In genomic region chr20:43994486-43995100, GRCh38 we compare ENCODE assay signal across 23 cellular contexts.
DNase-seq lines count a peak whose midpoint lies in the region; ATAC-seq, FAIRE-seq and TF ChIP-seq lines count a peak whose summit lies in the region.
"Had no signal": no experiment of that assay in that cellular context is flagged by ENCODE, and none has a peak within 500 bp of the region (broad histone marks: within the 10 kb centered on the region; RNA-seq: fewer than 3 reads in every experiment).

No MANE protein-coding gene starts in this region.

- peaks cover 4% of the 10 kb centered on the region for H3K9me3 ChIP-seq in adipocyte (ENCODE audit: control insufficient read depth, low read length)
- peaks cover 0 to 9% (median 3%) of the 10 kb centered on the region in 4 donors for H3K9me3 ChIP-seq in stomach
- H3K9me3 ChIP-seq: transverse colon had no signal

- no peak for TF ChIP-seq POLR2A in stomach (IDR thresholded peaks at IDR 0.05)

- peaks cover 22% of the 10 kb centered on the region for H3K36me3 Mint-ChIP-seq in HFFc6 (ENCODE audit: low read depth)
- H3K36me3 Mint-ChIP-seq: CD8-positive, alpha-beta T cell; mesothelial cell of epicardium; stimulated activated naive B cell treated with anti-CD40 and anti-IgM and Interleukin-4, amounts not matched to agents 10 μg/mL and 1 μg/mL and 100 μg/mL, for 72 hours had no signal

- DNase-seq in AG10803 (ENCODE audit: low read depth) (peak; percentile 22), HFFc6 (peak; percentile 41), adipocyte (ENCODE audit: low read depth) (peak; percentile 29), foreskin fibroblast (peak; percentile 46 to 76), NCI-H82 treated with DMSO at 0.1 percent for 48 hours (lab: John Stamatoyannopoulos, UW; ENCODE audit: unreplicated experiment) (no peak), D721Med (ENCODE audit: insufficient read length, low spot score) (no peak), stomach (no peak)
- DNase-seq: activated CD4-positive, alpha-beta T cell treated with anti-CD3 and anti-CD28 coated beads, Interleukin-2, amount 50 U/mL, for 1 hour; activated effector memory CD4-positive, alpha-beta T cell treated with Interleukin-2 at 50 U/mL for 16 hours; CD8-positive, alpha-beta T cell; erythroblast; Karpas-422; NCI-H1105; NCI-H69; SIG-M5; stimulated activated CD4-positive, alpha-beta T cell treated with anti-CD3 and anti-CD28 coated beads, Interleukin-2, amount 100 ng/mL, for 24 hours; stimulated activated naive B cell treated with anti-CD40 and anti-IgM and Interleukin-4, amounts not matched to agents 10 μg/mL and 1 μg/mL and 100 μg/mL, for 72 hours; transverse colon had no signal

- H3K4me1 ChIP-seq in adipocyte (ENCODE audit: control insufficient read depth, insufficient read depth, low read length) (no peaks in the 10 kb centered on the region), stomach (no peaks in the 10 kb centered on the region)

- H3K27ac ChIP-seq in stomach = no peak overlapping the region
- H3K27ac ChIP-seq: cardiac muscle cell, transverse colon had no signal

- H3K4me3 Mint-ChIP-seq in HFFc6 = peak overlapping the region; percentile 55; the same call in 1 of the 2 replicates
- H3K4me3 Mint-ChIP-seq: CD8-positive, alpha-beta T cell; mesothelial cell of epicardium; natural killer cell treated with Interleukin-12 subunit alpha and Interleukin-12 subunit beta and Interleukin-15 and Interleukin-18, amount 100 ng/mL, for 72 hours; stimulated activated naive B cell treated with anti-CD40 and anti-IgM and Interleukin-4, amounts not matched to agents 10 μg/mL and 1 μg/mL and 100 μg/mL, for 72 hours had no signal

- FAIRE-seq in D721Med (lab: Jason Lieb, UNC) = no peak

- ATAC-seq in GM18909 (IDR thresholded peaks at IDR 0.05; ENCODE audit: poor library complexity, unreplicated experiment) = no peak
- ATAC-seq: CD8-positive, alpha-beta T cell; HCT116; natural killer cell treated with Interleukin-12 subunit alpha and Interleukin-12 subunit beta and Interleukin-15 and Interleukin-18, amount 100 ng/mL, for 72 hours; stimulated activated naive B cell treated with anti-CD40 and anti-IgM and Interleukin-4, amounts not matched to agents 10 μg/mL and 1 μg/mL and 100 μg/mL, for 72 hours had no signal

- no peaks in the 10 kb centered on the region for H3K9me3 Mint-ChIP-seq in HFFc6
- H3K9me3 Mint-ChIP-seq: mesothelial cell of epicardium; natural killer cell treated with Interleukin-12 subunit alpha and Interleukin-12 subunit beta and Interleukin-15 and Interleukin-18, amount 100 ng/mL, for 72 hours had no signal

- H3K36me3 ChIP-seq in adipocyte (ENCODE audit: control insufficient read depth, insufficient read depth, low read length, severe bottlenecking) = no peaks in the 10 kb centered on the region
- no peaks in the 10 kb centered on the region for H3K36me3 ChIP-seq in stomach
- H3K36me3 ChIP-seq: cardiac muscle cell, transverse colon had no signal

- H3K27me3 Mint-ChIP-seq in HFFc6 (ENCODE audit: insufficient read depth) = peaks cover 3% of the 10 kb centered on the region; the same call in 1 of the 2 replicates

- H3K27me3 ChIP-seq in adipocyte (replicated peaks; ENCODE audit: control insufficient read depth, insufficient read depth, low read length) (peaks cover 3% of the 10 kb centered on the region), stomach (peaks cover 0 to 6% (median 0%) of the 10 kb centered on the region in 3 donors)
- H3K27me3 ChIP-seq: cardiac muscle cell, transverse colon had no signal

- no peak overlapping the region for H3K9ac ChIP-seq in adipocyte (ENCODE audit: low read length)

- H3K4me3 ChIP-seq in AG10803 (ENCODE audit: low read length) (no peak overlapping the region), adipocyte (ENCODE audit: low read length) (no peak overlapping the region), foreskin fibroblast (ENCODE audit: low read depth in 1 of 2, low read length in 2 of 2) (no peak overlapping the region), stomach (no peak overlapping the region)
- H3K4me3 ChIP-seq: cardiac muscle cell, transverse colon had no signal

- H3K27ac Mint-ChIP-seq in HFFc6 = peak overlapping the region; percentile 76
- H3K27ac Mint-ChIP-seq: CD8-positive, alpha-beta T cell; mesothelial cell of epicardium; natural killer cell treated with Interleukin-12 subunit alpha and Interleukin-12 subunit beta and Interleukin-15 and Interleukin-18, amount 100 ng/mL, for 72 hours; stimulated activated naive B cell treated with anti-CD40 and anti-IgM and Interleukin-4, amounts not matched to agents 10 μg/mL and 1 μg/mL and 100 μg/mL, for 72 hours had no signal

- no peak for TF ChIP-seq EP300 in stomach (IDR thresholded peaks at IDR 0.05)

- intact Hi-C loops in stomach (cut with DNase I; ENCODE audit: low total_unique reads) = no loop called here

- H3K4me1 Mint-ChIP-seq in HFFc6 (ENCODE audit: low read depth) = peaks cover 8% of the 10 kb centered on the region
- H3K4me1 Mint-ChIP-seq: mesothelial cell of epicardium; stimulated activated naive B cell treated with anti-CD40 and anti-IgM and Interleukin-4, amounts not matched to agents 10 μg/mL and 1 μg/mL and 100 μg/mL, for 72 hours had no signal

- WGBS in stomach, 5 donors = 40 to 71% (median 51%) methylated on average over 11 of the region's 11 CpGs

- TF ChIP-seq CTCF in AG10803 (conservative IDR thresholded peaks at IDR 0.05; ENCODE audit: low read length) (no peak), HFFc6 (IDR thresholded peaks at IDR 0.05) (no peak), foreskin fibroblast (IDR thresholded peaks at IDR 0.05; ENCODE audit: low read depth, low read length) (no peak), D721Med (IDR thresholded peaks at IDR 0.05; ENCODE audit: insufficient read depth, missing control alignments) (no peak), stomach (IDR thresholded peaks at IDR 0.05) (no peak)

Comparison
In these comparisons a context has a peak if more than half of its experiments do, and no peak if none do; other contexts are left out.
1. DNase-seq: peak in AG10803 (single experiment), HFFc6 (single experiment), adipocyte (single experiment) and foreskin fibroblast (2 of 2); none in NCI-H82 treated with DMSO at 0.1 percent for 48 hours (single experiment), D721Med (single experiment) and stomach (single experiment).